ENCODE assay signal across 20 cellular contexts in the genomic region with DNA sequence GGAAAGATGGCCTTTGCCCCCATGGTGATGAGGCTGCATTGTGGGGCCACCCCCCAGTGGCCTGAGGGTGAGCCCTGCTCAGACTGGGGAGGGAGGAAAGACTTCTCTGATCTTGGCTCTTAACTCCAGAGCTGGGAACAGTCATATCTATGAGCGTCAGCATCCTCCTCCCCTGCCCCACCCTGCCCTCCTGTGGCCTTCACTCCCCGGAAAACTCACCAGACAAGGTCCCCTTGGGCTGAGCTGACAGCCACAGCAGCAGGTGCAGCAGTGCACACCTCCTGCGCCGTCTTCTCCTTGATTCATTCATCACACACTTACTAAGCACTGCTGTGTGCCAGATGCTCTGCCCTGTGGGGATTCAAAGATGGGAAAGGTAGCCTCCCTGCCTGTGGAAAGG.
A peak's percentile ranks its signal among the peaks of the same experiment; 100 is the strongest.
DNase-seq lines count a peak whose midpoint lies in the region; ATAC-seq and TF ChIP-seq lines count a peak whose summit lies in the region.
"Had no signal": no experiment of that assay in that cellular context is flagged by ENCODE, and none has a peak within 500 bp of the region (broad histone marks: within the 10 kb centered on the region; RNA-seq: fewer than 3 reads in every experiment).

No MANE protein-coding gene starts in this region.

- H3K18ac ChIP-seq in neuronal stem cell (ENCODE audit: low read length), result no peak overlapping the region

- H3K27me3 Mint-ChIP-seq in T-helper 17 cell, result no peaks in the 10 kb centered on the region
- H3K27me3 Mint-ChIP-seq in effector memory CD8-positive, alpha-beta T cell, result no peaks in the 10 kb centered on the region
- no peaks in the 10 kb centered on the region for H3K27me3 Mint-ChIP-seq in activated T-cell treated with anti-CD3 and anti-CD28 coated beads, Interleukin-2, amount 50 U/mL, for 72 hours (ENCODE audit: low read depth)

- no peak overlapping the region for H2BK12ac ChIP-seq in neuronal stem cell (ENCODE audit: low read length)

- WGBS in neuronal stem cell (ENCODE audit: extremely low coverage in 2 of 2, insufficient read length in 2 of 2, insufficient replicate concordance in 1 of 2), 2 donors, result no CpG with 5 or more reads among the region's 4 CpGs

- H4K8ac ChIP-seq in neuronal stem cell (ENCODE audit: low read depth, low read length), result no peak overlapping the region

- H3K79me1 ChIP-seq in neuronal stem cell (ENCODE audit: low read depth, low read length), result no peaks in the 10 kb centered on the region

- H4K91ac ChIP-seq in neuronal stem cell (ENCODE audit: low read depth, low read length, poor library complexity), result no peak overlapping the region

- H3K9ac ChIP-seq in neuronal stem cell (ENCODE audit: low read depth, low read length, poor library complexity), result no peak overlapping the region

- peak overlapping the region; percentile 53 for H3K27ac Mint-ChIP-seq in T-helper 17 cell
- peak overlapping the region; percentile 17 to 42 for H3K27ac Mint-ChIP-seq in effector memory CD8-positive, alpha-beta T cell
- no peak overlapping the region for H3K27ac Mint-ChIP-seq in activated T-cell treated with anti-CD3 and anti-CD28 coated beads, Interleukin-2, amount 50 U/mL, for 72 hours
- H3K27ac Mint-ChIP-seq: CD8-positive, alpha-beta T cell; HFFc6 had no signal

- no peak overlapping the region for H2BK120ac ChIP-seq in neuronal stem cell (ENCODE audit: low read depth, low read length)

- H3K4me3 ChIP-seq in neuronal stem cell (ENCODE audit: low read length in 2 of 2) (no peak overlapping the region), gastrocnemius medialis (no peak overlapping the region)

- intact Hi-C loops in gastrocnemius medialis (cut with DNase I; ENCODE audit: low total_unique reads), result no loop called here

- H3K4me1 ChIP-seq in neuronal stem cell (ENCODE audit: control insufficient read depth in 2 of 2, insufficient read depth in 1 of 2, low read depth in 1 of 2, low read length in 2 of 2) (no peaks in the 10 kb centered on the region), gastrocnemius medialis (no peaks in the 10 kb centered on the region)

- peaks cover 0 to 10% (median 0%) of the 10 kb centered on the region in 3 experiments for H3K27me3 ChIP-seq in neuronal stem cell (ENCODE audit: control insufficient read depth in 3 of 3, insufficient read depth in 3 of 3, low read depth in 1 of 3, low read length in 3 of 3)
- no peaks in the 10 kb centered on the region for H3K27me3 ChIP-seq in gastrocnemius medialis

- DNase-seq in T-helper 17 cell (no peak), neuronal stem cell (ENCODE audit: low spot score) (no peak), gastrocnemius medialis (no peak), T-helper 1 cell (no peak), NCI-H146 treated with DMSO at 0.1 percent for 48 hours (lab: John Stamatoyannopoulos, UW; ENCODE audit: unreplicated experiment) (no peak)
- DNase-seq in effector memory CD8-positive, alpha-beta T cell, result no peak
- DNase-seq in activated T-cell treated with anti-CD3 and anti-CD28 coated beads, Interleukin-2, amount 50 U/mL, for 72 hours, result no peak
- DNase-seq: CD8-positive, alpha-beta T cell; H7; HFFc6; KG1; NCI-H1092; NCI-H1436; NCI-H2029; NCI-H226; NCI-H510A treated with DMSO at 0.1 percent for 48 hours; NCI-H774; NK-92 treated with Interleukin-12 subunit alpha and Interleukin-12 subunit beta, amount 100 ng/mL, for 24 hours; SIG-M5 had no signal

- H3K4me3 Mint-ChIP-seq in T-helper 17 cell, result no peak overlapping the region
- H3K4me3 Mint-ChIP-seq in effector memory CD8-positive, alpha-beta T cell, result no peak overlapping the region
- no peak overlapping the region for H3K4me3 Mint-ChIP-seq in activated T-cell treated with anti-CD3 and anti-CD28 coated beads, Interleukin-2, amount 50 U/mL, for 72 hours
- H3K4me3 Mint-ChIP-seq: CD8-positive, alpha-beta T cell; HFFc6 had no signal

- no peak overlapping the region for H3K4me2 ChIP-seq in neuronal stem cell (ENCODE audit: insufficient read depth, low read length, poor library complexity, severe bottlenecking)

- H2AFZ ChIP-seq in neuronal stem cell (ENCODE audit: low read length), result no peak overlapping the region

- no peak overlapping the region for H3K14ac ChIP-seq in neuronal stem cell (ENCODE audit: low read length)

- no peak overlapping the region for H2AK5ac ChIP-seq in neuronal stem cell (ENCODE audit: low read depth, low read length)

- no peaks in the 10 kb centered on the region for H3K9me3 ChIP-seq in T-helper 17 cell (ENCODE audit: control insufficient read depth, low read length, poor library complexity, severe bottlenecking)
- no peaks in the 10 kb centered on the region for H3K9me3 ChIP-seq in neuronal stem cell (replicated peaks in 1 of 2; ENCODE audit: control insufficient read depth in 2 of 2, insufficient read depth in 1 of 2, low read depth in 1 of 2, low read length in 2 of 2)
- H3K9me3 ChIP-seq in gastrocnemius medialis, result no peaks in the 10 kb centered on the region

- peaks cover 0 to 10% of the 10 kb centered on the region in 2 donors for H3K36me3 ChIP-seq in neuronal stem cell (replicated peaks in 1 of 2; ENCODE audit: control insufficient read depth in 2 of 2, insufficient read depth in 2 of 2, low read length in 2 of 2)
- no peaks in the 10 kb centered on the region for H3K36me3 ChIP-seq in gastrocnemius medialis

- H3K27ac ChIP-seq in neuronal stem cell (replicated peaks; ENCODE audit: low read length) (no peak overlapping the region), gastrocnemius medialis (no peak overlapping the region)

- no peak for TF ChIP-seq CTCF in gastrocnemius medialis (IDR thresholded peaks at IDR 0.05 in 4 of 5, conservative IDR thresholded peaks at IDR 0.05 in 1 of 5)

- ATAC-seq in T-helper 17 cell (no peak), gastrocnemius medialis (no peak)
- ATAC-seq in effector memory CD8-positive, alpha-beta T cell (replicated peaks), result no peak
- no peak for ATAC-seq in activated T-cell treated with anti-CD3 and anti-CD28 coated beads, Interleukin-2, amount 50 U/mL, for 72 hours (replicated peaks in 1 of 2)
- ATAC-seq: CD8-positive, alpha-beta T cell; Panc1 had no signal

- TF ChIP-seq POLR2A in gastrocnemius medialis (IDR thresholded peaks at IDR 0.05), result no peak

- in situ Hi-C loops in gastrocnemius medialis (cut with MboI; ENCODE audit: low sequenced_read_pairs in 4 of 4), result loop anchor here (25.0 kb wide), 3 partner anchors 404 to 1054 kb away; a partner anchor contains a TSS

- peaks cover 5% of the 10 kb centered on the region for H3K36me3 Mint-ChIP-seq in T-helper 17 cell (ENCODE audit: low read depth)
- peaks cover 6% of the 10 kb centered on the region for H3K36me3 Mint-ChIP-seq in effector memory CD8-positive, alpha-beta T cell (ENCODE audit: insufficient read depth)
- no peaks in the 10 kb centered on the region for H3K36me3 Mint-ChIP-seq in activated T-cell treated with anti-CD3 and anti-CD28 coated beads, Interleukin-2, amount 50 U/mL, for 72 hours (ENCODE audit: insufficient read depth in 2 of 2)

- H3K23ac ChIP-seq in neuronal stem cell (ENCODE audit: low read depth, low read length, poor library complexity), result peak overlapping the region; percentile 47

- H3K9me3 Mint-ChIP-seq in effector memory CD8-positive, alpha-beta T cell, result no peaks in the 10 kb centered on the region
- no peaks in the 10 kb centered on the region for H3K9me3 Mint-ChIP-seq in activated T-cell treated with anti-CD3 and anti-CD28 coated beads, Interleukin-2, amount 50 U/mL, for 72 hours
- H3K9me3 Mint-ChIP-seq: CD8-positive, alpha-beta T cell; HFFc6 had no signal

- H2BK5ac ChIP-seq in neuronal stem cell (ENCODE audit: low read length), result no peak overlapping the region

- peaks cover 43% of the 10 kb centered on the region for H3K4me1 Mint-ChIP-seq in T-helper 17 cell
- peaks cover 27 to 33% of the 10 kb centered on the region in 2 donors for H3K4me1 Mint-ChIP-seq in effector memory CD8-positive, alpha-beta T cell (ENCODE audit: low read depth in 2 of 2)
- H3K4me1 Mint-ChIP-seq in activated T-cell treated with anti-CD3 and anti-CD28 coated beads, Interleukin-2, amount 50 U/mL, for 72 hours (ENCODE audit: low read depth), result peaks cover 28% of the 10 kb centered on the region

- no peak overlapping the region for H3K4ac ChIP-seq in neuronal stem cell (ENCODE audit: low read length)

- no peak overlapping the region for H2BK15ac ChIP-seq in neuronal stem cell (ENCODE audit: low read length)
